Comparison of ENCODE assay signal across 1 cellular context in genomic region chr10:100286051-100287033, GRCh38.
TF ChIP-seq lines count a peak whose summit lies in the region.

Gene BLOC1S2, minus strand, starts transcription at chr10:100286680. Its CDS starts 21 bp downstream, at chr10:100286659.

TF ChIP-seq in HepG2, 621 proteins besides CTCF, POLR2A, EP300 and RAD21 (continued from another document and continues in another):
- TF ChIP-seq MLLT10 (CRISPR knock-in tag; IDR thresholded peaks at IDR 0.05) (no peak), DDIT3 (CRISPR knock-in tag; IDR thresholded peaks at IDR 0.05) (no peak), TARDBP (CRISPR knock-in tag; IDR thresholded peaks at IDR 0.05) (0 out of 2 replicates have a peak, but pooled peaks have one; percentile 56), DR1 (CRISPR knock-in tag; IDR thresholded peaks at IDR 0.05) (peak; percentile 30; the same call in 1 of the 2 replicates), ELF3 (CRISPR knock-in tag; IDR thresholded peaks at IDR 0.05) (peak; percentile 64), ZSCAN30 (CRISPR knock-in tag; IDR thresholded peaks at IDR 0.05) (no peak), STAT5B (CRISPR knock-in tag; IDR thresholded peaks at IDR 0.05) (no peak), GABPB1 (CRISPR knock-in tag; IDR thresholded peaks at IDR 0.05) (peak; percentile 93), ZNF362 (CRISPR knock-in tag; IDR thresholded peaks at IDR 0.05; ENCODE audit: borderline replicate concordance) (peak; percentile 57; the same call in 1 of the 2 replicates), REXO4 (CRISPR knock-in tag; IDR thresholded peaks at IDR 0.05; ENCODE audit: borderline replicate concordance) (no peak), ZKSCAN1 (IDR thresholded peaks at IDR 0.05; ENCODE audit: low read length) (no peak), ZNF800 (CRISPR knock-in tag; IDR thresholded peaks at IDR 0.05) (peak; percentile 83; the same call in 1 of the 2 replicates), FLYWCH1 (CRISPR knock-in tag; IDR thresholded peaks at IDR 0.05) (no peak), SPEN (CRISPR knock-in tag; IDR thresholded peaks at IDR 0.05; ENCODE audit: low read depth) (peak; percentile 79), ZNF354B (CRISPR knock-in tag; IDR thresholded peaks at IDR 0.05) (no peak), CBX2 (IDR thresholded peaks at IDR 0.05; ENCODE audit: low read depth, low read length) (no peak), CBX2 (CRISPR knock-in tag; IDR thresholded peaks at IDR 0.05; ENCODE audit: low read depth) (no peak), ZNF430 (CRISPR knock-in tag; IDR thresholded peaks at IDR 0.05) (peak; percentile 59), ISX (CRISPR knock-in tag; conservative IDR thresholded peaks at IDR 0.05) (no peak), SP1 (IDR thresholded peaks at IDR 0.05) (no peak), SP1 (CRISPR knock-in tag; IDR thresholded peaks at IDR 0.05) (peak; percentile 60; the same call in 1 of the 2 replicates), ZNF446 (CRISPR knock-in tag; IDR thresholded peaks at IDR 0.05) (0 out of 2 replicates have a peak, but pooled peaks have one; percentile 17), JUN (CRISPR knock-in tag; IDR thresholded peaks at IDR 0.05) (no peak), POGZ (CRISPR knock-in tag; IDR thresholded peaks at IDR 0.05) (0 out of 2 replicates have a peak, but pooled peaks have one; percentile 52), ZNF558 (CRISPR knock-in tag; IDR thresholded peaks at IDR 0.05; ENCODE audit: borderline replicate concordance) (0 out of 2 replicates have a peak, but pooled peaks have one; percentile 35), ZBTB1 (CRISPR knock-in tag; IDR thresholded peaks at IDR 0.05; ENCODE audit: borderline replicate concordance) (no peak), GPBP1L1 (CRISPR knock-in tag; IDR thresholded peaks at IDR 0.05) (no peak), TBP (CRISPR knock-in tag; IDR thresholded peaks at IDR 0.05) (0 out of 2 replicates have a peak, but pooled peaks have one; percentile 82), ZBTB40 (IDR thresholded peaks at IDR 0.05) (no peak), ZBTB40 (CRISPR knock-in tag; IDR thresholded peaks at IDR 0.05) (peak; percentile 88), MYC (CRISPR knock-in tag; IDR thresholded peaks at IDR 0.05; ENCODE audit: borderline replicate concordance) (peak; percentile 71; the same call in 1 of the 2 replicates), ZBTB7A (CRISPR knock-in tag; IDR thresholded peaks at IDR 0.05) (no peak), NR3C1 (CRISPR knock-in tag; IDR thresholded peaks at IDR 0.05) (no peak), ZBTB44 (CRISPR knock-in tag; IDR thresholded peaks at IDR 0.05) (no peak), ZNF451 (CRISPR knock-in tag; IDR thresholded peaks at IDR 0.05) (no peak), RARA (CRISPR knock-in tag; IDR thresholded peaks at IDR 0.05) (no peak)
- TF ChIP-seq, protein P1, sequence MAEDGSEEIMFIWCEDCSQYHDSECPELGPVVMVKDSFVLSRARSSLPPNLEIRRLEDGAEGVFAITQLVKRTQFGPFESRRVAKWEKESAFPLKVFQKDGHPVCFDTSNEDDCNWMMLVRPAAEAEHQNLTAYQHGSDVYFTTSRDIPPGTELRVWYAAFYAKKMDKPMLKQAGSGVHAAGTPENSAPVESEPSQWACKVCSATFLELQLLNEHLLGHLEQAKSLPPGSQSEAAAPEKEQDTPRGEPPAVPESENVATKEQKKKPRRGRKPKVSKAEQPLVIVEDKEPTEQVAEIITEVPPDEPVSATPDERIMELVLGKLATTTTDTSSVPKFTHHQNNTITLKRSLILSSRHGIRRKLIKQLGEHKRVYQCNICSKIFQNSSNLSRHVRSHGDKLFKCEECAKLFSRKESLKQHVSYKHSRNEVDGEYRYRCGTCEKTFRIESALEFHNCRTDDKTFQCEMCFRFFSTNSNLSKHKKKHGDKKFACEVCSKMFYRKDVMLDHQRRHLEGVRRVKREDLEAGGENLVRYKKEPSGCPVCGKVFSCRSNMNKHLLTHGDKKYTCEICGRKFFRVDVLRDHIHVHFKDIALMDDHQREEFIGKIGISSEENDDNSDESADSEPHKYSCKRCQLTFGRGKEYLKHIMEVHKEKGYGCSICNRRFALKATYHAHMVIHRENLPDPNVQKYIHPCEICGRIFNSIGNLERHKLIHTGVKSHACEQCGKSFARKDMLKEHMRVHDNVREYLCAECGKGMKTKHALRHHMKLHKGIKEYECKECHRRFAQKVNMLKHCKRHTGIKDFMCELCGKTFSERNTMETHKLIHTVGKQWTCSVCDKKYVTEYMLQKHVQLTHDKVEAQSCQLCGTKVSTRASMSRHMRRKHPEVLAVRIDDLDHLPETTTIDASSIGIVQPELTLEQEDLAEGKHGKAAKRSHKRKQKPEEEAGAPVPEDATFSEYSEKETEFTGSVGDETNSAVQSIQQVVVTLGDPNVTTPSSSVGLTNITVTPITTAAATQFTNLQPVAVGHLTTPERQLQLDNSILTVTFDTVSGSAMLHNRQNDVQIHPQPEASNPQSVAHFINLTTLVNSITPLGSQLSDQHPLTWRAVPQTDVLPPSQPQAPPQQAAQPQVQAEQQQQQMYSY (CRISPR knock-in tag; IDR thresholded peaks at IDR 0.05) = peak; percentile 77; the same call in 1 of the 2 replicates
- TF ChIP-seq, protein P2, sequence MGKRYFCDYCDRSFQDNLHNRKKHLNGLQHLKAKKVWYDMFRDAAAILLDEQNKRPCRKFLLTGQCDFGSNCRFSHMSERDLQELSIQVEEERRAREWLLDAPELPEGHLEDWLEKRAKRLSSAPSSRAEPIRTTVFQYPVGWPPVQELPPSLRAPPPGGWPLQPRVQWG (CRISPR knock-in tag; IDR thresholded peaks at IDR 0.05; ENCODE audit: borderline replicate concordance, low read depth) = no peak
- TF ChIP-seq, protein P3, sequence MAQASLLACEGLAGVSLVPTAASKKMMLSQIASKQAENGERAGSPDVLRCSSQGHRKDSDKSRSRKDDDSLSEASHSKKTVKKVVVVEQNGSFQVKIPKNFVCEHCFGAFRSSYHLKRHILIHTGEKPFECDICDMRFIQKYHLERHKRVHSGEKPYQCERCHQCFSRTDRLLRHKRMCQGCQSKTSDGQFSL (CRISPR knock-in tag; IDR thresholded peaks at IDR 0.05) = no peak
- TF ChIP-seq, protein P4, sequence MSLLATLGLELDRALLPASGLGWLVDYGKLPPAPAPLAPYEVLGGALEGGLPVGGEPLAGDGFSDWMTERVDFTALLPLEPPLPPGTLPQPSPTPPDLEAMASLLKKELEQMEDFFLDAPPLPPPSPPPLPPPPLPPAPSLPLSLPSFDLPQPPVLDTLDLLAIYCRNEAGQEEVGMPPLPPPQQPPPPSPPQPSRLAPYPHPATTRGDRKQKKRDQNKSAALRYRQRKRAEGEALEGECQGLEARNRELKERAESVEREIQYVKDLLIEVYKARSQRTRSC (CRISPR knock-in tag; IDR thresholded peaks at IDR 0.05; ENCODE audit: low read depth) = no peak
